Comparison of ENCODE assay signal across 12 cellular contexts in the genomic region with DNA sequence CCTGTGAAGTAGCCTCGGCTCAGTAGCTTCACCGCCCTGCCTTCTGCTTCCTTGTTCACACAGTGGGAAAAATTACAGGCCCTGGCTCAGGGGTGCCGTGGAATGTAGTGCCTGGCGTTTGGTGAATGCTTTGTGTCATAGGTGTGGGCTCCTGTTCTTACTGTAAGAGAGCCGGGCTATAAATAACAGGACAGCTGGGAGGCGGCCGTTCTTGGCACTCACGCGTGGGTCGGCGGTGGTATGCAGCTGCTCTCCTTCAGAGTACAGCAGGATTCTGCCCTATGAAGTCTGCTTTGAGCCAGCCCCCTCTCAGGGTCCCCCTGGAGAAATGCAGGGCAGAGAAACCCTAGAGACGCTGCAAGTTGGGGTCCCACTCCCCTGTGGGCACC.
DNase-seq lines count a peak whose midpoint lies in the region; ATAC-seq and TF ChIP-seq lines count a peak whose summit lies in the region.
"Had no signal": no experiment of that assay in that cellular context is flagged by ENCODE, and none has a peak within 500 bp of the region (broad histone marks: within the 10 kb centered on the region; RNA-seq: fewer than 3 reads in every experiment).

No MANE protein-coding gene starts in this region.

- intact Hi-C loops in adrenal gland (cut with DNase I) (no loop called here), psoas muscle (cut with DNase I) (loop anchor here in 1 of 2 donors (5.0 kb wide), 1 partner anchor 125 kb away; no protein-coding TSS in a partner anchor)

- peaks cover 0 to 10% (median 0%) of the 10 kb centered on the region in 5 donors for H3K27me3 Mint-ChIP-seq in naive thymus-derived CD8-positive, alpha-beta T cell

- no peaks in the 10 kb centered on the region for H3K36me3 Mint-ChIP-seq in naive thymus-derived CD8-positive, alpha-beta T cell
- H3K36me3 Mint-ChIP-seq: stimulated activated naive B cell treated with anti-CD40 and anti-IgM and Interleukin-4, amounts not matched to agents 10 μg/mL and 1 μg/mL and 100 μg/mL, for 72 hours had no signal

- peaks cover 9 to 11% of the 10 kb centered on the region in 2 donors for H3K4me1 ChIP-seq in adrenal gland (replicated peaks in 1 of 2)
- peaks cover 0 to 24% of the 10 kb centered on the region in 2 donors for H3K4me1 ChIP-seq in right atrium auricular region
- H3K4me1 ChIP-seq in psoas muscle = peaks cover 17% of the 10 kb centered on the region

- WGBS in adrenal gland, 4 donors = 57 to 70% (median 61%) methylated on average over 11 to 12 of the region's 12 CpGs
- 20 to 27% (median 27%) methylated on average over 12 of the region's 12 CpGs for WGBS in psoas muscle, 3 donors

- H3K27me3 ChIP-seq in adrenal gland (no peaks in the 10 kb centered on the region), right atrium auricular region (no peaks in the 10 kb centered on the region), psoas muscle (ENCODE audit: insufficient read depth in 3 of 3, low read length in 2 of 3) (no peaks in the 10 kb centered on the region)

- H3K4me3 ChIP-seq in adrenal gland (no peak overlapping the region), right atrium auricular region (no peak overlapping the region), psoas muscle (peak overlapping the region; percentile 9)

- DNase-seq in EL (peak; percentile 9), adrenal gland (peak in 3 of 7 donors; percentile 61 to 67 (median 62)), right atrium auricular region (ENCODE audit: low spot score) (no peak), psoas muscle (peak; percentile 58 to 78), activated gamma-delta T cell treated with Interleukin-2 at 50 U/mL for 16 hours (no peak)
- DNase-seq in naive thymus-derived CD8-positive, alpha-beta T cell = no peak
- DNase-seq: activated CD4-positive, alpha-beta T cell treated with anti-CD3 and anti-CD28 coated beads, Interleukin-2, amount 50 U/mL, for 1 hour; stimulated activated CD4-positive, alpha-beta T cell treated with anti-CD3 and anti-CD28 coated beads, Interleukin-4, amount 100 ng/mL, for 4 hours; stimulated activated naive B cell treated with anti-CD40 and anti-IgM and Interleukin-4, amounts not matched to agents 10 μg/mL and 1 μg/mL and 100 μg/mL, for 72 hours had no signal

- H3K36me3 ChIP-seq in adrenal gland (replicated peaks in 1 of 2) (no peaks in the 10 kb centered on the region), right atrium auricular region (no peaks in the 10 kb centered on the region), psoas muscle (ENCODE audit: insufficient read depth in 1 of 2, low read depth in 1 of 2) (no peaks in the 10 kb centered on the region)

- H3K27ac ChIP-seq in adrenal gland (peak overlapping the region in 4 of 5 donors; percentile 60 to 92 (median 78)), right atrium auricular region (peak overlapping the region; percentile 76 to 78), psoas muscle (peak overlapping the region; percentile 94)

- H3K9me3 Mint-ChIP-seq in naive thymus-derived CD8-positive, alpha-beta T cell = peaks cover 0 to under 1% (median 0%) of the 10 kb centered on the region in 9 donors
- H3K9me3 Mint-ChIP-seq: stimulated activated naive B cell treated with anti-CD40 and anti-IgM and Interleukin-4, amounts not matched to agents 10 μg/mL and 1 μg/mL and 100 μg/mL, for 72 hours; T-helper 1 cell treated with Interleukin-12 subunit alpha and Interleukin-12 subunit beta and Interleukin-4 antibody, amounts not matched to agents 30 μg/mL and 1 μg/mL, for 36 hours had no signal

- no peak overlapping the region for H3K27ac Mint-ChIP-seq in naive thymus-derived CD8-positive, alpha-beta T cell
- H3K27ac Mint-ChIP-seq: stimulated activated naive B cell treated with anti-CD40 and anti-IgM and Interleukin-4, amounts not matched to agents 10 μg/mL and 1 μg/mL and 100 μg/mL, for 72 hours; T-helper 1 cell treated with Interleukin-12 subunit alpha and Interleukin-12 subunit beta and Interleukin-4 antibody, amounts not matched to agents 30 μg/mL and 1 μg/mL, for 36 hours had no signal

- no peak for TF ChIP-seq POLR2A in adrenal gland (IDR thresholded peaks at IDR 0.05)

- peaks cover 0 to under 1% (median 0%) of the 10 kb centered on the region in 4 donors for H3K4me1 Mint-ChIP-seq in naive thymus-derived CD8-positive, alpha-beta T cell
- H3K4me1 Mint-ChIP-seq: stimulated activated naive B cell treated with anti-CD40 and anti-IgM and Interleukin-4, amounts not matched to agents 10 μg/mL and 1 μg/mL and 100 μg/mL, for 72 hours had no signal

- no peak for TF ChIP-seq CTCF in adrenal gland (IDR thresholded peaks at IDR 0.05)
- no peak for TF ChIP-seq CTCF in right atrium auricular region (IDR thresholded peaks at IDR 0.05)
- TF ChIP-seq CTCF in psoas muscle (IDR thresholded peaks at IDR 0.05) = no peak

- POLR2A ChIA-PET in naive thymus-derived CD8-positive, alpha-beta T cell (lab: Charles Lee) = no interaction called here

- H3K4me3 Mint-ChIP-seq in naive thymus-derived CD8-positive, alpha-beta T cell = no peak overlapping the region
- H3K4me3 Mint-ChIP-seq: stimulated activated naive B cell treated with anti-CD40 and anti-IgM and Interleukin-4, amounts not matched to agents 10 μg/mL and 1 μg/mL and 100 μg/mL, for 72 hours; T-helper 1 cell treated with Interleukin-12 subunit alpha and Interleukin-12 subunit beta and Interleukin-4 antibody, amounts not matched to agents 30 μg/mL and 1 μg/mL, for 36 hours had no signal

- H3K9me3 ChIP-seq in adrenal gland (replicated peaks in 1 of 3) (no peaks in the 10 kb centered on the region), right atrium auricular region (no peaks in the 10 kb centered on the region), psoas muscle (no peaks in the 10 kb centered on the region)

- peak; percentile 85 to 89 (median 88) for ATAC-seq in psoas muscle
- no peak for ATAC-seq in HG03175 (IDR thresholded peaks at IDR 0.05; ENCODE audit: unreplicated experiment)
- ATAC-seq in GM19035 (IDR thresholded peaks at IDR 0.05; ENCODE audit: unreplicated experiment) = no peak
- ATAC-seq in naive thymus-derived CD8-positive, alpha-beta T cell = no peak

Comparison
In these comparisons a context has a peak if more than half of its experiments do, and no peak if none do; other contexts are left out.
1. DNase-seq: peak in EL (single experiment) and psoas muscle (2 of 2); none in right atrium auricular region (single experiment), activated gamma-delta T cell treated with Interleukin-2 at 50 U/mL for 16 hours (single experiment) and naive thymus-derived CD8-positive, alpha-beta T cell (0 of 10).
2. ATAC-seq: peak in psoas muscle (4 of 4); none in HG03175 (single experiment), GM19035 (single experiment) and naive thymus-derived CD8-positive, alpha-beta T cell (0 of 2).
3. Peak in every context shown above with its lines, with median percentiles within 50 percentile points of each other: H3K27ac ChIP-seq.